In genomic region chr14:68408680-68409079, GRCh38 we compare ENCODE assay signal across 9 cellular contexts.
DNase-seq lines count a peak whose midpoint lies in the region; ATAC-seq and TF ChIP-seq lines count a peak whose summit lies in the region.
"Had no signal": no experiment of that assay in that cellular context is flagged by ENCODE, and none has a peak within 500 bp of the region (broad histone marks: within the 10 kb centered on the region; RNA-seq: fewer than 3 reads in every experiment).

No MANE protein-coding gene starts in this region.

- H3K4me1 Mint-ChIP-seq in CD8-positive, alpha-beta T cell (ENCODE audit: low read depth) = peaks cover 38% of the 10 kb centered on the region
- peaks cover 75% of the 10 kb centered on the region for H3K4me1 Mint-ChIP-seq in activated B cell treated with CpG ODN at 0.5 μM for 24 hours

- H3K9me3 ChIP-seq in CD8-positive, alpha-beta T cell (ENCODE audit: low read length) = no peaks in the 10 kb centered on the region
- no peaks in the 10 kb centered on the region for H3K9me3 ChIP-seq in aorta (ENCODE audit: control insufficient read depth, low read length)
- H3K9me3 ChIP-seq: upper lobe of left lung had no signal

- 96% methylated on average over 4 of the region's 4 CpGs for WGBS in aorta, 2 donors

- CTCF ChIA-PET in CD8-positive, alpha-beta T cell (lab: Charles Lee) = interaction anchor here (0.6 to 3.7 kb wide), 12 partner anchors 10 to 410 kb away, joined by 3 to 38 read pairs (median 4); no protein-coding TSS in a partner anchor
- CTCF ChIA-PET in activated B cell treated with CpG ODN at 0.5 μM for 24 hours (lab: Charles Lee) = interaction anchor here (0.6 to 2.5 kb wide), 22 partner anchors 31 to 462 kb away, joined by 3 to 31 read pairs (median 4); partner anchors contain the start of gene ZFP36L1

- ATAC-seq in CD8-positive, alpha-beta T cell = peak; percentile 49
- peak; percentile 53 for ATAC-seq in activated B cell treated with CpG ODN at 0.5 μM for 24 hours (ENCODE audit: low read depth)
- no peak for ATAC-seq in HG03342 (IDR thresholded peaks at IDR 0.05; ENCODE audit: unreplicated experiment)
- no peak for ATAC-seq in aorta (ENCODE audit: low FRiP score)

- no peak overlapping the region for H3K4me3 ChIP-seq in CD8-positive, alpha-beta T cell (ENCODE audit: low read depth, low read length)
- no peak overlapping the region for H3K4me3 ChIP-seq in aorta (ENCODE audit: low read length in 2 of 2)
- H3K4me3 ChIP-seq: upper lobe of left lung had no signal

- H3K36me3 ChIP-seq in CD8-positive, alpha-beta T cell (ENCODE audit: insufficient read depth, low read length) = no peaks in the 10 kb centered on the region
- no peaks in the 10 kb centered on the region for H3K36me3 ChIP-seq in aorta (ENCODE audit: control insufficient read depth in 1 of 2, insufficient read depth in 2 of 2, low read length in 1 of 2)
- H3K36me3 ChIP-seq: upper lobe of left lung had no signal

- no peak overlapping the region for H3K4me3 Mint-ChIP-seq in CD8-positive, alpha-beta T cell
- peak overlapping the region; percentile 16 for H3K4me3 Mint-ChIP-seq in activated B cell treated with CpG ODN at 0.5 μM for 24 hours

- no peak for TF ChIP-seq CTCF in CD8-positive, alpha-beta T cell (IDR thresholded peaks at IDR 0.05)
- no peak for TF ChIP-seq CTCF in activated B cell treated with CpG ODN at 0.5 μM for 24 hours (IDR thresholded peaks at IDR 0.05)

- H3K36me3 Mint-ChIP-seq in CD8-positive, alpha-beta T cell = no peaks in the 10 kb centered on the region
- peaks cover 4% of the 10 kb centered on the region for H3K36me3 Mint-ChIP-seq in activated B cell treated with CpG ODN at 0.5 μM for 24 hours (ENCODE audit: low read depth)

- peak overlapping the region; percentile 4 for H3K27ac Mint-ChIP-seq in CD8-positive, alpha-beta T cell
- H3K27ac Mint-ChIP-seq in activated B cell treated with CpG ODN at 0.5 μM for 24 hours = peak overlapping the region; percentile 80

- intact Hi-C loops in CD8-positive, alpha-beta T cell (cut with DNase I, micrococcal nuclease) = loop anchor here in 1 of 2 experiments (1.0 to 10.0 kb wide), 3 partner anchors 124 to 376 kb away; no protein-coding TSS in a partner anchor
- intact Hi-C loops in activated B cell treated with CpG ODN at 0.5 μM for 24 hours (cut with micrococcal nuclease) = loop anchor here (1.0 to 10.0 kb wide), 4 partner anchors 98 to 464 kb away; no protein-coding TSS in a partner anchor
- intact Hi-C loops in aorta (cut with DNase I) = no loop called here

- H3K27me3 Mint-ChIP-seq in CD8-positive, alpha-beta T cell (ENCODE audit: low read depth) = no peaks in the 10 kb centered on the region
- H3K27me3 Mint-ChIP-seq in activated B cell treated with CpG ODN at 0.5 μM for 24 hours = no peaks in the 10 kb centered on the region

- POLR2A ChIA-PET in CD8-positive, alpha-beta T cell (lab: Charles Lee) = interaction anchor here (0.6 to 1.1 kb wide), 7 partner anchors 98 to 594 kb away, joined by 3 to 5 read pairs (median 3); no protein-coding TSS in a partner anchor
- POLR2A ChIA-PET in activated B cell treated with CpG ODN at 0.5 μM for 24 hours (lab: Charles Lee) = interaction anchor here (0.6 to 16.7 kb wide), 26 partner anchors 11 to 407 kb away, joined by 3 to 350 read pairs (median 6); partner anchors contain the start of gene ZFP36L1

- peaks cover 25% of the 10 kb centered on the region for H3K4me1 ChIP-seq in CD8-positive, alpha-beta T cell (ENCODE audit: insufficient read depth, low read length)
- no peaks in the 10 kb centered on the region for H3K4me1 ChIP-seq in aorta (ENCODE audit: control insufficient read depth in 1 of 2, insufficient read depth in 2 of 2, low read length in 2 of 2)

- no peak for DNase-seq in CD8-positive, alpha-beta T cell
- DNase-seq in HT1080 (ENCODE audit: low read depth) (peak; percentile 28), activated B cell treated with CpG ODN at 0.5 μM for 24 hours (no peak), midbrain (lab: John Stamatoyannopoulos, UW) (peak; percentile 8), AG20443 (ENCODE audit: low spot score) (no peak), aorta (no peak), DMS153 (lab: John Stamatoyannopoulos, UW) (no peak)
- DNase-seq: upper lobe of left lung had no signal

- no peaks in the 10 kb centered on the region for H3K9me3 Mint-ChIP-seq in CD8-positive, alpha-beta T cell
- no peaks in the 10 kb centered on the region for H3K9me3 Mint-ChIP-seq in activated B cell treated with CpG ODN at 0.5 μM for 24 hours

- no peaks in the 10 kb centered on the region for H3K27me3 ChIP-seq in CD8-positive, alpha-beta T cell (ENCODE audit: insufficient read depth, low read length)
- H3K27me3 ChIP-seq in aorta (ENCODE audit: control insufficient read depth in 1 of 2, insufficient read depth in 2 of 2, low read length in 1 of 2) = no peaks in the 10 kb centered on the region
- H3K27me3 ChIP-seq: upper lobe of left lung had no signal

- H3K27ac ChIP-seq in CD8-positive, alpha-beta T cell (ENCODE audit: low read depth, low read length) = no peak overlapping the region
- no peak overlapping the region for H3K27ac ChIP-seq in aorta (ENCODE audit: low read depth in 1 of 2, low read length in 2 of 2)
- H3K27ac ChIP-seq: upper lobe of left lung had no signal

Comparison
In these comparisons a context has a peak if more than half of its experiments do, and no peak if none do; other contexts are left out.
1. ATAC-seq: peak in CD8-positive, alpha-beta T cell (single experiment) and activated B cell treated with CpG ODN at 0.5 μM for 24 hours (single experiment); none in HG03342 (single experiment) and aorta (single experiment).
2. DNase-seq: peak in HT1080 (single experiment) and midbrain (single experiment); none in CD8-positive, alpha-beta T cell (0 of 7), activated B cell treated with CpG ODN at 0.5 μM for 24 hours (single experiment), AG20443 (single experiment), aorta (0 of 2) and DMS153 (single experiment).